ENCODE assay signal across 15 cellular contexts in genomic region chr12:127343941-127344340, GRCh38.
DNase-seq lines count a peak whose midpoint lies in the region; FAIRE-seq and TF ChIP-seq lines count a peak whose summit lies in the region.
"Had no signal": no experiment of that assay in that cellular context is flagged by ENCODE, and none has a peak within 500 bp of the region (broad histone marks: within the 10 kb centered on the region; RNA-seq: fewer than 3 reads in every experiment).

No MANE protein-coding gene starts in this region.

- H3K4me1 ChIP-seq in astrocyte (ENCODE audit: insufficient read depth, low read length) = no peaks in the 10 kb centered on the region

- H4K20me1 ChIP-seq in astrocyte (ENCODE audit: insufficient read depth, low read length) = no peaks in the 10 kb centered on the region

- in situ Hi-C loops in KBM-7 (cut with MboI; ENCODE audit: low pct_unique_long_range_greater_than_20kb, low sequenced_read_pairs) = no loop called here

- H3K36me3 Mint-ChIP-seq in astrocyte (ENCODE audit: low read depth, unreplicated experiment) (no peaks in the 10 kb centered on the region), glutamatergic neuron (ENCODE audit: unreplicated experiment) (peaks cover 3% of the 10 kb centered on the region)
- H3K36me3 Mint-ChIP-seq: CD8-positive, alpha-beta memory T cell had no signal

- no peak overlapping the region for H2AFZ ChIP-seq in astrocyte (ENCODE audit: low read depth, low read length)

- no peak overlapping the region for H3K9ac ChIP-seq in astrocyte (ENCODE audit: low read length)

- TF ChIP-seq CTCF in astrocyte (IDR thresholded peaks at IDR 0.05; ENCODE audit: insufficient read depth, low read depth, low read length) (no peak), glutamatergic neuron (IDR thresholded peaks at IDR 0.05; ENCODE audit: partially characterized antibody, unreplicated experiment) (no peak)

- H3K27ac ChIP-seq in astrocyte (ENCODE audit: low read depth, low read length) = no peak overlapping the region

- H3K4me1 Mint-ChIP-seq in astrocyte (ENCODE audit: low read depth, unreplicated experiment) (no peaks in the 10 kb centered on the region), glutamatergic neuron (ENCODE audit: low read depth, unreplicated experiment) (no peaks in the 10 kb centered on the region)
- H3K4me1 Mint-ChIP-seq: CD8-positive, alpha-beta memory T cell had no signal

- no peak overlapping the region for H3K4me3 ChIP-seq in astrocyte (ENCODE audit: insufficient read depth, low read depth, low read length)
- H3K4me3 ChIP-seq: MG63 had no signal

- H3K79me2 ChIP-seq in astrocyte (ENCODE audit: insufficient read depth, low read length) = no peaks in the 10 kb centered on the region

- H3K27me3 ChIP-seq in astrocyte (ENCODE audit: insufficient read depth, low read length) = no peaks in the 10 kb centered on the region
- H3K27me3 ChIP-seq: MG63 had no signal

- no peaks in the 10 kb centered on the region for H3K9me3 ChIP-seq in astrocyte (ENCODE audit: insufficient read depth, low read depth, low read length)

- no peak overlapping the region for H3K4me2 ChIP-seq in astrocyte (ENCODE audit: low read length)

- peaks cover 14% of the 10 kb centered on the region for H3K9me3 Mint-ChIP-seq in astrocyte (ENCODE audit: unreplicated experiment)
- peaks cover 8% of the 10 kb centered on the region for H3K9me3 Mint-ChIP-seq in glutamatergic neuron (ENCODE audit: unreplicated experiment)

- H3K27ac Mint-ChIP-seq in astrocyte (ENCODE audit: unreplicated experiment) = no peak overlapping the region
- H3K27ac Mint-ChIP-seq in glutamatergic neuron (ENCODE audit: unreplicated experiment) = no peak overlapping the region
- H3K27ac Mint-ChIP-seq: CD8-positive, alpha-beta memory T cell had no signal

- no peaks in the 10 kb centered on the region for H3K36me3 ChIP-seq in astrocyte (ENCODE audit: insufficient read depth, low read length)
- H3K36me3 ChIP-seq: MG63 had no signal

- H3K4me3 Mint-ChIP-seq in astrocyte (ENCODE audit: unreplicated experiment) (no peak overlapping the region), glutamatergic neuron (ENCODE audit: unreplicated experiment) (no peak overlapping the region)
- H3K4me3 Mint-ChIP-seq: CD8-positive, alpha-beta memory T cell had no signal

- H3K27me3 Mint-ChIP-seq in astrocyte (ENCODE audit: low read depth, unreplicated experiment) (no peaks in the 10 kb centered on the region), glutamatergic neuron (ENCODE audit: unreplicated experiment) (no peaks in the 10 kb centered on the region)

- DNase-seq in HCEC 1CT = peak; percentile 27
- peak; percentile 18 for DNase-seq in astrocyte (ENCODE audit: low read depth)
- DNase-seq in glomerular visceral epithelial cell (ENCODE audit: extremely low spot score) = peak; percentile 68
- no peak for DNase-seq in KBM-7
- no peak for DNase-seq in KG1 (lab: John Stamatoyannopoulos, UW)
- DNase-seq in inferior parietal cortex (ENCODE audit: extremely low spot score) = no peak
- DNase-seq in glutamatergic neuron = no peak
- DNase-seq: CD8-positive, alpha-beta memory T cell; MG63; NCI-H1092 treated with DMSO at 0.1 percent for 48 hours; NCI-H1694 treated with DMSO at 0.1 percent for 48 hours; NCI-H69 had no signal

- FAIRE-seq in astrocyte (lab: Jason Lieb, UNC) = no peak
- FAIRE-seq: G401.6, GM12892, HTR-8/SVneo had no signal

Comparison
In these comparisons a context has a peak if more than half of its experiments do, and no peak if none do; other contexts are left out.
1. DNase-seq: peak in HCEC 1CT (single experiment), astrocyte (single experiment) and glomerular visceral epithelial cell (single experiment); none in KBM-7 (single experiment), KG1 (single experiment), inferior parietal cortex (single experiment) and glutamatergic neuron (single experiment).